In genomic region chr22:19893363-19893762, GRCh38 we compare ENCODE assay signal across 1 cellular context.
TF ChIP-seq lines count a peak whose summit lies in the region.

No MANE protein-coding gene starts in this region.

TF ChIP-seq in IMR-90, 13 proteins besides CTCF, POLR2A, EP300 and RAD21 (continued from another document):
- TF ChIP-seq, protein P1, sequence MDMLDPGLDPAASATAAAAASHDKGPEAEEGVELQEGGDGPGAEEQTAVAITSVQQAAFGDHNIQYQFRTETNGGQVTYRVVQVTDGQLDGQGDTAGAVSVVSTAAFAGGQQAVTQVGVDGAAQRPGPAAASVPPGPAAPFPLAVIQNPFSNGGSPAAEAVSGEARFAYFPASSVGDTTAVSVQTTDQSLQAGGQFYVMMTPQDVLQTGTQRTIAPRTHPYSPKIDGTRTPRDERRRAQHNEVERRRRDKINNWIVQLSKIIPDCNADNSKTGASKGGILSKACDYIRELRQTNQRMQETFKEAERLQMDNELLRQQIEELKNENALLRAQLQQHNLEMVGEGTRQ (IDR thresholded peaks at IDR 0.05; ENCODE audit: low read depth, low read length), result no peak
- TF ChIP-seq FOS (IDR thresholded peaks at IDR 0.05; ENCODE audit: low read depth, low read length), result no peak
- TF ChIP-seq MAFK (IDR thresholded peaks at IDR 0.05; ENCODE audit: low read depth, low read length), result no peak
- no peak for TF ChIP-seq RCOR1 (IDR thresholded peaks at IDR 0.05; ENCODE audit: insufficient replicate concordance, low read length)
- no peak for TF ChIP-seq CEBPB (IDR thresholded peaks at IDR 0.05; ENCODE audit: low read depth, low read length)
- no peak for TF ChIP-seq NFE2L2 (IDR thresholded peaks at IDR 0.05; ENCODE audit: low read depth, low read length)
- no peak for TF ChIP-seq MAZ (IDR thresholded peaks at IDR 0.05; ENCODE audit: borderline replicate concordance, low read depth, low read length)
